In the genomic region with DNA sequence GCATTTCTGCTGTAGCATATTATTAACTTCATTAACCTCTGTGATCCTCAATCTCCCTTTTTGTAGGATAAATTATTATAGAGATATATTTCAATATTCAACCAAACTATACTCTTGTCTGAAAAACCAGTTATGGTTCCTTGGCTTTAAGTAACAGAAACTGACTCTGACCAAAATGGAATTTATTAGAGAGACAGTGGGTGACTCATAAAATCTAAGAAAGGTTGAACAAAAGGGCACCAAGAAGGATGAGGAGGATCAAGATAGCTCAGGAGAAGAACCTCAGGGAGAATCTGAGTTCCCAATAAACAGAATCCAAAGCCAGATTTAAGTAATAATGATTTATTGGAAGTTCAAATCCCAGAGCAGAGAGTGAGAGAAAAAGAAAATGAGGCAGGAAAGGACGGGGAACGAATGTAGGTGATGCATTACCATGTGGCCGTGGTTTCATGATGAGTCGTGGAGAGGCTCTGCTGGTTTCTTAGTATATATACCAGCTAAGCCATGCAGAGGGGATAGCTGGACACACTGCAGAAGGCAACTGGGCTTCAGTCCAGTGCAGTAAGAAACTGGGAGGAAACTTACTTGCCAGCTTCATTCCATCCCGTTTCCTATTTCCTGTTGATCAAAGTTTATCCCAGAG, we compare ENCODE assay signal across 16 cellular contexts.
DNase-seq lines count a peak whose midpoint lies in the region; ATAC-seq lines count a peak whose summit lies in the region.
"Had no signal": no experiment of that assay in that cellular context is flagged by ENCODE, and none has a peak within 500 bp of the region (broad histone marks: within the 10 kb centered on the region; RNA-seq: fewer than 3 reads in every experiment).

No MANE protein-coding gene starts in this region.

- no peaks in the 10 kb centered on the region for H3K27me3 Mint-ChIP-seq in T-helper 2 cell treated with Interferon-gamma antibody and Interleukin-4, amounts not matched to agents 5 μg/mL and 100 μg/mL, for 36 hours (ENCODE audit: low read depth)

- no peaks in the 10 kb centered on the region for H3K36me3 Mint-ChIP-seq in T-helper 2 cell treated with Interferon-gamma antibody and Interleukin-4, amounts not matched to agents 5 μg/mL and 100 μg/mL, for 36 hours (ENCODE audit: low read depth)
- H3K36me3 Mint-ChIP-seq: CD4-positive, CD25-positive, alpha-beta regulatory T cell had no signal

- no peaks in the 10 kb centered on the region for H3K9me3 Mint-ChIP-seq in T-helper 2 cell treated with Interferon-gamma antibody and Interleukin-4, amounts not matched to agents 5 μg/mL and 100 μg/mL, for 36 hours

- DNase-seq in skeletal muscle cell (ENCODE audit: low read depth) (peak; percentile 4), T1000 (lab: John Stamatoyannopoulos, UW) (no peak), NCI-H2081 treated with DMSO at 0.1 percent for 48 hours (lab: John Stamatoyannopoulos, UW) (no peak)
- DNase-seq in T-helper 2 cell treated with Interferon-gamma antibody and Interleukin-4, amounts not matched to agents 5 μg/mL and 100 μg/mL, for 36 hours (ENCODE audit: low spot score), result no peak
- DNase-seq: activated CD4-positive, CD25-positive, alpha-beta regulatory T cell treated with anti-CD3 and anti-CD28 coated beads, Interleukin-2, amount 50 U/mL, for 72 hours; activated T-cell treated with anti-CD3 and anti-CD28 coated beads, Interleukin-2, amount 50 U/mL, for 48 hours; anterior cingulate cortex; CD4-positive, CD25-positive, alpha-beta regulatory T cell; esophagus squamous epithelium; NCI-H1436 treated with DMSO at 0.1 percent for 48 hours; SK-N-SH; small intestine had no signal

- H3K27ac Mint-ChIP-seq in T-helper 2 cell treated with Interferon-gamma antibody and Interleukin-4, amounts not matched to agents 5 μg/mL and 100 μg/mL, for 36 hours, result no peak overlapping the region
- H3K27ac Mint-ChIP-seq: CD4-positive, CD25-positive, alpha-beta regulatory T cell had no signal

- H3K4me1 Mint-ChIP-seq in T-helper 2 cell treated with Interferon-gamma antibody and Interleukin-4, amounts not matched to agents 5 μg/mL and 100 μg/mL, for 36 hours (ENCODE audit: low read depth), result no peaks in the 10 kb centered on the region
- H3K4me1 Mint-ChIP-seq: CD4-positive, CD25-positive, alpha-beta regulatory T cell had no signal

- ATAC-seq in GM18907 (IDR thresholded peaks at IDR 0.05; ENCODE audit: unreplicated experiment) (peak; percentile 83), HG02588 (IDR thresholded peaks at IDR 0.05; ENCODE audit: unreplicated experiment) (peak; percentile 50), HG03432 (IDR thresholded peaks at IDR 0.05; ENCODE audit: unreplicated experiment) (peak; percentile 68)

- H3K4me3 Mint-ChIP-seq in T-helper 2 cell treated with Interferon-gamma antibody and Interleukin-4, amounts not matched to agents 5 μg/mL and 100 μg/mL, for 36 hours, result no peak overlapping the region
- H3K4me3 Mint-ChIP-seq: CD4-positive, CD25-positive, alpha-beta regulatory T cell had no signal

- no peak overlapping the region for H3K4me3 ChIP-seq in skeletal muscle cell (ENCODE audit: low read depth, low read length)
- H3K4me3 ChIP-seq: coronary artery, esophagus squamous epithelium had no signal
